ENCODE assay signal across 8 cellular contexts in the genomic region with DNA sequence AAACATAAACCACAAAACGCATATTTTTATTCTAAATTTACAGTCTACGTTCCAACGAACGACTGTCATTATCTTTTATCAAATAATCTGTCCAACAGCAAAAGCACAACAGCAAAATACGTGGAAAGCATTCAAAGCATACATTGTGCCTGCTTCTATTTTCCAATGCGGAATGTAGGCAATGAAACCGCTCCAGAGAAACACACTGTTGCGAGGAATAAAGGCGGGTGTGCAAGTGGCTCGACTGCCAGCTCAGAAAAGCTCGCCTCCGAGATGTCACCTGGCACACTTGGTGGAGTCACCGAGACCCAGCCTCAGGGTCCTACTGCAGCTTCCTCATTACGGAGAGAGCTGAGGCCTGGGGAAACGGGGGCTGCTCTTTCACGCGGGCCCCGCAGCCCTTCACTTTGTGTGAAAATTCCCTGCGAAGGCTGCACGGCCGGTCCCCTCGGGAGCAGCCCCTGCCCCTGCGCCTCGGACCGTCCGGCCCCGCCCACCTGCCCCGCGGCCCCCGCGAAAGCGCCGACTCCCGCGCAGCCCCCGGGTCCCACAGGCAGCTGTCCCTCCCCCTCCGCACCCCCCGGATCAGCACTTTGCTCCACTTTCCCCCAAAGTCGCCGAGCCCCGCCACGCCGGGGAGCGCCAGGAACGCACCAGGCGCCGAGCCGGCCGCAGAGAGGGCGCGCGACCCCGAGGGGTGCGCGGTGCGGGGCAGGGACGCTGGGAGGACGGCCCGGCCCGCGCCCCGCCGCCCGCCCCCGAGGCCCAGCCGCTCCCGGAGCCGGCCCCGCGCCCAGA. TPM values are rescaled to one million over a fixed set of nuclear protein-coding genes. Genes with fewer than 3 reads are reported as not detected.
DNase-seq lines count a peak whose midpoint lies in the region; ATAC-seq and TF ChIP-seq lines count a peak whose summit lies in the region.

No MANE protein-coding gene starts in this region.

- peaks cover 4% of the 10 kb centered on the region for H3K9me3 Mint-ChIP-seq in activated naive CD8-positive, alpha-beta T cell treated with anti-CD3 and anti-CD28 coated beads for 36 hours

- peak overlapping the region; percentile 51 for H2AFZ ChIP-seq in parathyroid adenoma

- H3K4me3 ChIP-seq in heart left ventricle (peak overlapping the region; percentile 64 to 95 (median 82)), parathyroid adenoma (ENCODE audit: low read depth, low read length) (peak overlapping the region; percentile 66), upper lobe of right lung (peak overlapping the region; percentile 82), SJCRH30 (no peak overlapping the region)

- H3K4me2 ChIP-seq in parathyroid adenoma (ENCODE audit: low read length), result peak overlapping the region; percentile 83

- H3K36me3 Mint-ChIP-seq in activated naive CD8-positive, alpha-beta T cell treated with anti-CD3 and anti-CD28 coated beads for 36 hours, result peaks cover 12% of the 10 kb centered on the region

- H3K4me1 Mint-ChIP-seq in activated naive CD8-positive, alpha-beta T cell treated with anti-CD3 and anti-CD28 coated beads for 36 hours, result peaks cover 66% of the 10 kb centered on the region

- H3K9ac ChIP-seq in parathyroid adenoma, result peak overlapping the region; percentile 57

- TF ChIP-seq CTCF in heart left ventricle (IDR thresholded peaks at IDR 0.05) (no peak), parathyroid adenoma (IDR thresholded peaks at IDR 0.05) (no peak), upper lobe of right lung (IDR thresholded peaks at IDR 0.05) (no peak)

- DNase-seq in COR-L47 (lab: John Stamatoyannopoulos, UW) (peak; percentile 55), SHP77 (lab: John Stamatoyannopoulos, UW) (peak; percentile 53 to 55), heart left ventricle (peak; percentile 42 to 70 (median 50)), upper lobe of right lung (peak; percentile 72), SJCRH30 (no peak)
- DNase-seq in activated naive CD8-positive, alpha-beta T cell treated with anti-CD3 and anti-CD28 coated beads for 36 hours, result peak; percentile 62

- no peak for TF ChIP-seq POLR2A in heart left ventricle (IDR thresholded peaks at IDR 0.05)

- WGBS in heart left ventricle, 4 donors, result 1 to 2% (median 1%) methylated on average over 13 to 70 of the region's 70 CpGs

- H3K27ac Mint-ChIP-seq in activated naive CD8-positive, alpha-beta T cell treated with anti-CD3 and anti-CD28 coated beads for 36 hours, result peak overlapping the region; percentile 89

- ATAC-seq in HG03354 (IDR thresholded peaks at IDR 0.05; ENCODE audit: poor library complexity, severe bottlenecking, unreplicated experiment), result peak; percentile 33
- ATAC-seq in heart left ventricle, result peak in 3 of 4 donors; percentile 36 to 52 (median 52)
- peak; percentile 57 for ATAC-seq in upper lobe of right lung

- H3K27me3 ChIP-seq in heart left ventricle (no peaks in the 10 kb centered on the region), parathyroid adenoma (ENCODE audit: control insufficient read depth, insufficient read depth, low read length) (no peaks in the 10 kb centered on the region), upper lobe of right lung (no peaks in the 10 kb centered on the region), SJCRH30 (0 out of 2 replicates have a peak, but pooled peaks cover 7% of the 10 kb centered on the region)

- H3K79me2 ChIP-seq in parathyroid adenoma, result peaks cover 25% of the 10 kb centered on the region

- intact Hi-C loops in heart left ventricle (cut with DNase I), result loop anchor here in 9 of 10 donors (2.0 to 10.0 kb wide), 9 partner anchors 75 to 107 kb away; no protein-coding TSS in a partner anchor
- intact Hi-C loops in upper lobe of right lung (cut with DNase I), result no loop called here

- H3K4me3 Mint-ChIP-seq in activated naive CD8-positive, alpha-beta T cell treated with anti-CD3 and anti-CD28 coated beads for 36 hours, result peak overlapping the region; percentile 88

- H3K36me3 ChIP-seq in heart left ventricle, result peaks cover 0 to 6% (median 0%) of the 10 kb centered on the region in 9 donors
- H3K36me3 ChIP-seq in parathyroid adenoma (ENCODE audit: control insufficient read depth, insufficient read depth, low read length), result no peaks in the 10 kb centered on the region
- H3K36me3 ChIP-seq in upper lobe of right lung, result peaks cover 4% of the 10 kb centered on the region
- H3K36me3 ChIP-seq in SJCRH30, result no peaks in the 10 kb centered on the region

- H3K9me3 ChIP-seq in heart left ventricle (no peaks in the 10 kb centered on the region), parathyroid adenoma (ENCODE audit: control insufficient read depth, low read length) (no peaks in the 10 kb centered on the region), upper lobe of right lung (no peaks in the 10 kb centered on the region), SJCRH30 (replicated peaks) (no peaks in the 10 kb centered on the region)

- H3K27me3 Mint-ChIP-seq in activated naive CD8-positive, alpha-beta T cell treated with anti-CD3 and anti-CD28 coated beads for 36 hours, result no peaks in the 10 kb centered on the region

- H3K27ac ChIP-seq in heart left ventricle (peak overlapping the region; percentile 66 to 89 (median 83)), parathyroid adenoma (peak overlapping the region; percentile 78), upper lobe of right lung (peak overlapping the region; percentile 83), SJCRH30 (no peak overlapping the region)

- H3K4me1 ChIP-seq in heart left ventricle (peaks cover 4 to 80% (median 35%) of the 10 kb centered on the region in 12 donors), parathyroid adenoma (peaks cover 24% of the 10 kb centered on the region), upper lobe of right lung (peaks cover 34% of the 10 kb centered on the region), SJCRH30 (no peaks in the 10 kb centered on the region)

RNA-seq across cellular contexts. Expression of gene MGAT4A, which starts 0.7 kb away (rescaled TPM):
- 10 to 100 TPM; 45.1 to 49.3 TPM for total RNA-seq in activated naive CD8-positive, alpha-beta T cell treated with anti-CD3 and anti-CD28 coated beads for 36 hours
- total RNA-seq in heart left ventricle (10 to 100 TPM; 10.2 to 45.0 (median 18.2) TPM), upper lobe of right lung (85.8 TPM)
- 1 to 10 TPM; 4.2 to 6.7 TPM for polyA plus RNA-seq in heart left ventricle
- total RNA-seq in SJCRH30 (2014; rRNA removed; shearing (Covaris generic)), result 0.08 and 0.13 TPM in 2 replicates

Comparison
In these comparisons a context has a peak if more than half of its experiments do, and no peak if none do; other contexts are left out.
1. DNase-seq: peak in COR-L47 (single experiment), SHP77 (2 of 2), activated naive CD8-positive, alpha-beta T cell treated with anti-CD3 and anti-CD28 coated beads for 36 hours (single experiment), heart left ventricle (5 of 5) and upper lobe of right lung (single experiment); none in SJCRH30 (0 of 2).
2. Peak in every context shown above with its lines, with median percentiles within 50 percentile points of each other: ATAC-seq.